ENCODE assay signal across 8 cellular contexts in the genomic region with DNA sequence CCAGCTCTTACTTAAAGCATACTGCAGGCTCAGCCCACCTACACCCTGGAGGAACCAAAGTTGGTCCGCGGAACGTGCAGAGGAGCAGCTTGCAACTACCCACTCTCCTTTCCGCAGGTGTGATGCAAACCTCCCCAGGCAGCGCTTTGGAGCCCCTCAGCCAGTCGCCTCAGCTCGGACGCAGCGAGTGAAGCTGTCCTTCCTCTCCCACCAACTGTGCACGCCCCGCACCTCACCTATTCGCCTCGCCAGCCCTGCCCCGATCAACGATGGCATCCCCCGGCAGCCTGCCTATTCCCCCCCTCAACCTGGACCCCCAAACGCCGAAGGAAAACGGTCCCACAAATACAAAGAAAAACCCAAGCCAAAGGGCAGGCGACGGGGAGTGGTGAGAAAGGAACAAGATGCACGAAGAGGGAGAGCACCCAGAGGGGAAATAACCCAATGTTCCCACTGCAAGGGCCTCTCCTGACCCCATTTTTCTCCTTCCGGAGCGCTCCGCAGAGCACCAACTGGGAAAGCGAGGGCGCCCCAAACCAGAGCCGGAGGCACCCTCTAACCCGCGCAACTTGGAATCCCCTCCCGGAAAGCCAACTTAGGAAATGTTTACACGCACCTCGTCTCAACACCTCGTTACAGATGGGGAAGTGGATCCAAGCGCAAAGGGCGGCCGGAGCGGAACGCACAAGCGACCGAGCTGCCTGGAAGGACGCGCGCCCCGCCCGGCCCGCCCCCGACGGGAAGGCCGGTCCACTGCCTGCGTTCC. TPM values are rescaled to one million over a fixed set of nuclear protein-coding genes. Genes with fewer than 3 reads are reported as not detected.
DNase-seq lines count a peak whose midpoint lies in the region; ATAC-seq, FAIRE-seq and TF ChIP-seq lines count a peak whose summit lies in the region.

No MANE protein-coding gene starts in this region.

- intact Hi-C loops in colonic mucosa (cut with DNase I): no loop called here

- TF ChIP-seq CTCF in colonic mucosa (IDR thresholded peaks at IDR 0.05): no peak

- H3K4me3 ChIP-seq in HAP-1 (peak overlapping the region; percentile 92), colonic mucosa (peak overlapping the region; percentile 96)

- no peak for TF ChIP-seq POLR2A in GM12891 (IDR thresholded peaks at IDR 0.05; ENCODE audit: low read depth, low read length)

- H3K36me3 ChIP-seq in HAP-1 (replicated peaks): peaks cover 20% of the 10 kb centered on the region
- H3K36me3 ChIP-seq in colonic mucosa: no peaks in the 10 kb centered on the region

- ATAC-seq in left lobe of liver: peak; percentile 59

- peak overlapping the region; percentile 92 for H3K27ac ChIP-seq in colonic mucosa

- H3K27me3 ChIP-seq in HAP-1 (ENCODE audit: low read depth) (no peaks in the 10 kb centered on the region), colonic mucosa (no peaks in the 10 kb centered on the region)

- in situ Hi-C loops in HAP-1 (cut with MboI; ENCODE audit: low sequenced_read_pairs): loop anchor here (25.0 kb wide), 1 partner anchor 359 kb away; no protein-coding TSS in a partner anchor

- DNase-seq in GM12891 (ENCODE audit: insufficient read length, low spot score) (peak; percentile 33), HAP-1 (ENCODE audit: low spot score in 2 of 2) (peak in 1 of 2 experiments; percentile 46), M059J (ENCODE audit: low read depth) (peak; percentile 37), colonic mucosa (peak; percentile 60), left lobe of liver (ENCODE audit: low spot score) (peak; percentile 65), NCI-H524 treated with DMSO at 0.1 percent for 48 hours (lab: John Stamatoyannopoulos, UW) (no peak)
- peak; percentile 28 to 38 for DNase-seq in activated CD4-positive, alpha-beta T cell treated with anti-CD3 and anti-CD28 coated beads for 4 hours
- peak; percentile 50 for DNase-seq in stimulated activated CD4-positive, alpha-beta T cell treated with anti-CD3 and anti-CD28 coated beads, Interleukin-4, amount 100 ng/mL, for 24 hours

- H3K4me1 ChIP-seq in HAP-1 (peaks cover 19% of the 10 kb centered on the region), colonic mucosa (no peaks in the 10 kb centered on the region)

- peak; percentile 54 for FAIRE-seq in GM12891 (lab: Jason Lieb, UNC)

- H3K9me3 ChIP-seq in HAP-1: no peaks in the 10 kb centered on the region
- H3K9me3 ChIP-seq in colonic mucosa: no peaks in the 10 kb centered on the region

- H3K9ac ChIP-seq in colonic mucosa (ENCODE audit: low read depth in 2 of 2, low read length in 2 of 2): peak overlapping the region; percentile 93 to 96

TF ChIP-seq in GM12891, 5 proteins besides CTCF, POLR2A, EP300 and RAD21:
- TF ChIP-seq SPI1 (IDR thresholded peaks at IDR 0.05; ENCODE audit: low read depth, low read length) (peak; percentile 79), TAF1 (IDR thresholded peaks at IDR 0.05; ENCODE audit: low read depth, low read length) (no peak)

RNA-seq across cellular contexts. Expression of a gene that starts 0.7 kb away (rescaled TPM):
- polyA plus RNA-seq in GM12891 (2012; ENCODE audit: low read depth, missing spikeins): 19.7 TPM
- total RNA-seq in M059J (2014; rRNA removed; shearing (Covaris generic)): 61.6 and 98.2 TPM in 2 replicates
- 10 to 100 TPM; 75.0 to 93.8 TPM for total RNA-seq in colonic mucosa
- 51.5 TPM for total RNA-seq in left lobe of liver

RNA-seq across cellular contexts. Expression of a gene that starts 0.7 kb away (rescaled TPM):
- 0.74 TPM for polyA plus RNA-seq in GM12891 (2012; ENCODE audit: low read depth, missing spikeins)
- 1.3 and 3.4 TPM in 2 replicates for total RNA-seq in M059J (2014; rRNA removed; shearing (Covaris generic))
- total RNA-seq in colonic mucosa (10 to 100 TPM; 10.9 to 14.6 TPM), left lobe of liver (3.8 TPM)

RNA-seq across cellular contexts. Expression of a gene that starts 17.5 kb away (rescaled TPM):
- polyA plus RNA-seq in GM12891 (2012; ENCODE audit: low read depth, missing spikeins): 8.4 TPM
- total RNA-seq in M059J (2014; rRNA removed; shearing (Covaris generic)): 280 and 301 TPM in 2 replicates
- total RNA-seq in colonic mucosa (100 to 1,000 TPM in 1 of 2 donors, 10 to 100 TPM in 1; 92.7 to 101 TPM), left lobe of liver (42.0 TPM)
